17 cellular contexts compared by ENCODE assay signal in the genomic region with DNA sequence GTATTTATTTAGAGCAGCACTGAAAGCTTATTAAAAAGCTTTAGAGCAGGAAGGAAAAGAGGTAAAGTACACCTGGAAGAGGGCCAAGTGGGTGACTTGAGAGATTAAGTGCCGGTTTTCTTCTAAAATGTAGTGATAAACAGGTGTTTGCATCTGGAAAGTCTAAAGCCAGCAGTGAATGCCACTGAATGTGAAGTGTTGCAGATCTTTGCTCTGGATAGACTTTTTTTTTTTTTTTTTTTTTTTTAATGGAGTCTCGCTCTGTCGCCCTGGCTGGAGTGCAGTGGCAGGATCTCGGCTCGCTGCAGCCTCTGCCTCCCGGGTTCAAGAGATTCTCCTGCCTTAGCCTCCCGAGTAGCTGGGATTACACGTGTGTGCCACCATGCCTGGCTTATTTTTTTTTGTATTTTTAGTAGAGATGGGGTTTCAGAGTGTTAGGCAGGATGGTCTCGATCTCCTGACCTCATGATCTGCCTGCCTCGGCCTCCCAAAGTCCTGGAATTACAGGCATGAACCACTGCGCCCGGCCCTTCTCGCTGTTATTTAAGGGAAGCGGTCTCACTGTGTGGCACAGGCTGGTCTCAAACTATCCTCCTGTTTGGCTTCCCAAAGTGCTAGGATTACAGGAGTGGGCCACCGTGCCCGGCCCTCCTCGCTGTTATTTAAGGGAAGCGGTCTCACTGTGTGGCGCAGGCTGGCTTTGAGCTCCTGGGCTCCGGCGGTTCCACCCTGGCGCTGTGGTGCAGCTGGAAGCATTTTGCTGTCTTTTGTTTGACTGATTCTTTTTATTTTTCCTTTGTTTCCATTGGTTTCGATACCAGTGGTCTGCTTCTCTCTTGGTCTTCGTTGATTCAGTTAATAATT. TPM values are rescaled to one million over a fixed set of nuclear protein-coding genes. Genes with fewer than 3 reads are reported as not detected.
DNase-seq lines count a peak whose midpoint lies in the region; ATAC-seq, FAIRE-seq and TF ChIP-seq lines count a peak whose summit lies in the region.
"Had no signal": no experiment of that assay in that cellular context is flagged by ENCODE, and none has a peak within 500 bp of the region (broad histone marks: within the 10 kb centered on the region; RNA-seq: fewer than 3 reads in every experiment).

No MANE protein-coding gene starts in this region.

- TF ChIP-seq CTCF in endothelial cell (IDR thresholded peaks at IDR 0.05; ENCODE audit: unreplicated experiment) (no peak), psoas muscle (IDR thresholded peaks at IDR 0.05) (no peak), D721Med (IDR thresholded peaks at IDR 0.05; ENCODE audit: insufficient read depth, missing control alignments) (no peak)

- H3K27ac Mint-ChIP-seq in endothelial cell (ENCODE audit: unreplicated experiment) = peak overlapping the region; percentile 18
- H3K27ac Mint-ChIP-seq: activated CD8-positive, alpha-beta T cell treated with anti-CD3 and anti-CD28 coated beads, Interleukin-2, amount 10 ng/mL, durations not matched to agents 7 days and 5 days had no signal

- FAIRE-seq in D721Med (lab: Jason Lieb, UNC) = no peak
- FAIRE-seq: A204.1 had no signal

- H3K9me3 ChIP-seq in psoas muscle = no peaks in the 10 kb centered on the region
- H3K9me3 ChIP-seq: left lung, uterus had no signal

- H3K27me3 Mint-ChIP-seq in endothelial cell (ENCODE audit: unreplicated experiment) = peaks cover 6% of the 10 kb centered on the region
- H3K27me3 Mint-ChIP-seq: activated T-helper 17 cell treated with anti-CD3 and anti-CD28 coated beads, Interleukin-2, amount 50 U/mL, for 72 hours; CD4-positive, alpha-beta memory T cell had no signal

- intact Hi-C loops in psoas muscle (cut with DNase I) = loop anchor here in 1 of 2 donors (10.0 kb wide), 1 partner anchor 205 kb away; a partner anchor contains a TSS

- H3K4me1 Mint-ChIP-seq in endothelial cell (ENCODE audit: unreplicated experiment) = peaks cover 6% of the 10 kb centered on the region

- H3K27me3 ChIP-seq in psoas muscle (ENCODE audit: insufficient read depth in 3 of 3, low read length in 2 of 3) = no peaks in the 10 kb centered on the region
- H3K27me3 ChIP-seq: left lung, uterus had no signal

- no peaks in the 10 kb centered on the region for H3K36me3 ChIP-seq in psoas muscle (ENCODE audit: insufficient read depth in 1 of 2, low read depth in 1 of 2)
- H3K36me3 ChIP-seq: uterus had no signal

- H3K4me1 ChIP-seq in psoas muscle = peaks cover 40% of the 10 kb centered on the region
- H3K4me1 ChIP-seq: uterus had no signal

- peak in 2 of 3 experiments; percentile 54 to 68 for DNase-seq in NCI-H1417 (lab: John Stamatoyannopoulos, UW)
- DNase-seq in NCI-H1417 treated with DMSO at 0.1 percent for 48 hours (lab: John Stamatoyannopoulos, UW) = no peak
- peak; percentile 95 for DNase-seq in NCI-H1105 treated with DMSO at 0.1 percent for 48 hours (lab: John Stamatoyannopoulos, UW)
- DNase-seq in endothelial cell (ENCODE audit: low spot score) = no peak
- DNase-seq in psoas muscle = no peak
- DNase-seq in D721Med (ENCODE audit: insufficient read length, low spot score) = no peak
- no peak for DNase-seq in NCI-H2029 treated with DMSO at 0.1 percent for 48 hours (lab: John Stamatoyannopoulos, UW)
- DNase-seq: activated CD8-positive, alpha-beta T cell treated with anti-CD3 and anti-CD28 coated beads, Interleukin-2, amount 10 ng/mL, durations not matched to agents 7 days and 5 days; CD4-positive, alpha-beta memory T cell; left lung; stimulated activated CD4-positive, alpha-beta T cell treated with anti-CD3 and anti-CD28 coated beads, Interleukin-12 subunit alpha, Interleukin-12 subunit beta, amount 100 ng/mL, for 4 hours; stimulated activated naive CD4-positive, alpha-beta T cell treated with Interleukin-2 at 50 U/mL for 16 hours; SW 1271; uterus had no signal

- H3K27ac ChIP-seq in psoas muscle = peak overlapping the region; percentile 47
- H3K27ac ChIP-seq: left lung, uterus had no signal

- H3K9me3 Mint-ChIP-seq in endothelial cell (ENCODE audit: unreplicated experiment) = no peaks in the 10 kb centered on the region
- H3K9me3 Mint-ChIP-seq: activated T-helper 17 cell treated with anti-CD3 and anti-CD28 coated beads, Interleukin-2, amount 50 U/mL, for 72 hours; CD4-positive, alpha-beta memory T cell had no signal

- peaks cover 7% of the 10 kb centered on the region for H3K36me3 Mint-ChIP-seq in endothelial cell (ENCODE audit: low read depth, unreplicated experiment)

- ATAC-seq in psoas muscle (peak in 3 of 4 donors; percentile 34 to 44 (median 40)), HG03039 (IDR thresholded peaks at IDR 0.05; ENCODE audit: unreplicated experiment) (no peak)
- ATAC-seq: activated CD8-positive, alpha-beta T cell treated with anti-CD3 and anti-CD28 coated beads, Interleukin-2, amount 10 ng/mL, durations not matched to agents 7 days and 5 days; activated T-helper 17 cell treated with anti-CD3 and anti-CD28 coated beads, Interleukin-2, amount 50 U/mL, for 72 hours; left lung had no signal

- H3K4me3 Mint-ChIP-seq in endothelial cell (ENCODE audit: unreplicated experiment) = no peak overlapping the region
- H3K4me3 Mint-ChIP-seq: activated CD8-positive, alpha-beta T cell treated with anti-CD3 and anti-CD28 coated beads, Interleukin-2, amount 10 ng/mL, durations not matched to agents 7 days and 5 days; activated T-helper 17 cell treated with anti-CD3 and anti-CD28 coated beads, Interleukin-2, amount 50 U/mL, for 72 hours; CD4-positive, alpha-beta memory T cell had no signal

- no peak overlapping the region for H3K4me3 ChIP-seq in psoas muscle
- H3K4me3 ChIP-seq: left lung, uterus had no signal

- 46 to 58% (median 49%) methylated on average over 22 to 24 of the region's 24 CpGs for WGBS in psoas muscle, 3 donors

RNA-seq across cellular contexts. Expression of a gene that starts 40.5 kb away (rescaled TPM):
- total RNA-seq in endothelial cell (ENCODE audit: unreplicated experiment) = 64.3 TPM
- total RNA-seq in psoas muscle = 10 to 100 TPM; 53.6 to 91.6 (median 66.2) TPM
- 10 to 100 TPM; 38.9 to 96.4 (median 45.9) TPM for polyA plus RNA-seq in psoas muscle

Comparison
In these comparisons a context has a peak if more than half of its experiments do, and no peak if none do; other contexts are left out.
1. DNase-seq: peak in NCI-H1417 (2 of 3) and NCI-H1105 treated with DMSO at 0.1 percent for 48 hours (single experiment); none in NCI-H1417 treated with DMSO at 0.1 percent for 48 hours (single experiment), endothelial cell (single experiment), psoas muscle (0 of 2), D721Med (single experiment) and NCI-H2029 treated with DMSO at 0.1 percent for 48 hours (single experiment).